ENCODE assay signal across 16 cellular contexts in the genomic region with DNA sequence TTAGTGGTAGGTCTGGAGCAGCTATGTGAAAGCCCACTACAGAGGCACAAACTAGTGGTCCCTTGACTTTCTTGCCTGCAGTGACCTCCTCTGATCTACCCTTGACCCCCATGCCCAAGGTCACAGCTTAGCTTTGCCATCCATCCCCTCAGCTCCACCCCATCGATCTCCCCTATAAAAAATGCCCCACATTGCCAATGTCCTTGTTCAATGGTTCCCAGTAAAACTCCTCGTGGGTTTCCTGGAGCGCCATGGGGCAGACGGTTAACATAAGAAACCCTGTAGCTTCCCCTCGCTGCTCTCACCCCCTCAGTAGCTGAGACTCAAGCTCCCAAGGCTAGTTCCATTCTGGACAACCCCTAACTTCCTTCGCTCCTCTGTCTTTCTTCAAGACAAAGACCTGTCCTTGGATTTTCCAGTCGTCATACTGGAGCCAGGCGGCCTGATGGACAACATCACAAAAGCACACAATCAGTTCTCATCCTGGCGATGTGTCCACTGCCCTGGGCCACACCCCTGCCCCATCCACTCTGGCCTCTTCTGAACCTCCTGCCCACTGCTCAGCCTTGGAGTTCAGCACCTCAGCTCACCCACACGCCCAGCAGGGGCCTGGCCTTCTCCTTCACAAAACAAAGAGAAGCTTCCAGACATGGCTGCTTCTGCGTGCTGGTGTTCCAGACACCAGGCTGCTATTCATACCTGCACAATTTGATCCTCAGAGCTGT.
DNase-seq lines count a peak whose midpoint lies in the region; ATAC-seq, FAIRE-seq and TF ChIP-seq lines count a peak whose summit lies in the region.
"Had no signal": no experiment of that assay in that cellular context is flagged by ENCODE, and none has a peak within 500 bp of the region (broad histone marks: within the 10 kb centered on the region; RNA-seq: fewer than 3 reads in every experiment).

No MANE protein-coding gene starts in this region.

- TF ChIP-seq POLR2A in right lobe of liver (IDR thresholded peaks at IDR 0.05): no peak

- no peak overlapping the region for H2BK15ac ChIP-seq in neuronal stem cell (ENCODE audit: low read length)

- peak overlapping the region; percentile 13 for H3K27ac Mint-ChIP-seq in activated naive CD4-positive, alpha-beta T cell treated with anti-CD3 and anti-CD28 coated beads for 36 hours
- H3K27ac Mint-ChIP-seq: CD14-positive monocyte; CD8-positive, alpha-beta T cell had no signal

- no peak overlapping the region for H3K14ac ChIP-seq in neuronal stem cell (ENCODE audit: low read length)

- ATAC-seq in left lobe of liver (no peak), right lobe of liver (no peak)
- ATAC-seq: CD8-positive, alpha-beta T cell had no signal

- H3K79me1 ChIP-seq in neuronal stem cell (ENCODE audit: low read depth, low read length): no peaks in the 10 kb centered on the region

- no peak overlapping the region for H2AK5ac ChIP-seq in neuronal stem cell (ENCODE audit: low read depth, low read length)

- H3K9me3 ChIP-seq in neuronal stem cell (replicated peaks in 1 of 2; ENCODE audit: control insufficient read depth in 2 of 2, insufficient read depth in 1 of 2, low read depth in 1 of 2, low read length in 2 of 2) (no peaks in the 10 kb centered on the region), right lobe of liver (no peaks in the 10 kb centered on the region)
- H3K9me3 ChIP-seq: BLaER1, HAP-1 had no signal

- H3K27me3 ChIP-seq in neuronal stem cell (ENCODE audit: control insufficient read depth in 3 of 3, insufficient read depth in 3 of 3, low read depth in 1 of 3, low read length in 3 of 3) (no peaks in the 10 kb centered on the region), right lobe of liver (no peaks in the 10 kb centered on the region)
- H3K27me3 ChIP-seq: BLaER1 had no signal

- H3K23ac ChIP-seq in neuronal stem cell (ENCODE audit: low read depth, low read length, poor library complexity): no peak overlapping the region

- no peak overlapping the region for H3K4me2 ChIP-seq in neuronal stem cell (ENCODE audit: insufficient read depth, low read length, poor library complexity, severe bottlenecking)
- H3K4me2 ChIP-seq: BLaER1 had no signal

- H2BK5ac ChIP-seq in neuronal stem cell (ENCODE audit: low read length): peak overlapping the region; percentile 19

- H3K4ac ChIP-seq in neuronal stem cell (ENCODE audit: low read length): no peak overlapping the region

- H3K9me3 Mint-ChIP-seq in activated naive CD4-positive, alpha-beta T cell treated with anti-CD3 and anti-CD28 coated beads for 36 hours: no peaks in the 10 kb centered on the region
- H3K9me3 Mint-ChIP-seq: CD8-positive, alpha-beta T cell had no signal

- H4K91ac ChIP-seq in neuronal stem cell (ENCODE audit: low read depth, low read length, poor library complexity): no peak overlapping the region

- H2BK120ac ChIP-seq in neuronal stem cell (ENCODE audit: low read depth, low read length): no peak overlapping the region

- H3K4me1 ChIP-seq in neuronal stem cell (ENCODE audit: control insufficient read depth in 2 of 2, insufficient read depth in 1 of 2, low read depth in 1 of 2, low read length in 2 of 2) (no peaks in the 10 kb centered on the region), right lobe of liver (no peaks in the 10 kb centered on the region)
- H3K4me1 ChIP-seq: BLaER1, HAP-1 had no signal

- WGBS in neuronal stem cell (ENCODE audit: extremely low coverage in 2 of 2, insufficient read length in 2 of 2, insufficient replicate concordance in 1 of 2), 2 donors: no CpG with 5 or more reads among the region's 11 CpGs
- WGBS in right lobe of liver (ENCODE audit: insufficient coverage, low coverage, low lambda C conversion rate, missing lambda C conversion rate): 63% methylated on average over 10 of the region's 11 CpGs

- no peak for DNase-seq in activated naive CD4-positive, alpha-beta T cell treated with anti-CD3 and anti-CD28 coated beads for 36 hours
- DNase-seq in activated naive CD4-positive, alpha-beta T cell (lab: John Stamatoyannopoulos, UW): no peak
- peak; percentile 33 for DNase-seq in left lobe of liver (ENCODE audit: low spot score)
- DNase-seq in neuronal stem cell (ENCODE audit: low spot score): no peak
- no peak for DNase-seq in right lobe of liver
- DNase-seq in stimulated activated CD4-positive, alpha-beta T cell treated with anti-CD3 and anti-CD28 coated beads, Interleukin-4, amount 100 ng/mL, for 24 hours: no peak
- DNase-seq in RCC 7860 (ENCODE audit: low spot score): no peak
- DNase-seq: 8988T; Calu3; CD8-positive, alpha-beta T cell; DMS79 treated with DMSO at 0.1 percent for 48 hours; GF-D8; GOT3 had no signal

- H3K4me3 Mint-ChIP-seq in activated naive CD4-positive, alpha-beta T cell treated with anti-CD3 and anti-CD28 coated beads for 36 hours: no peak overlapping the region
- H3K4me3 Mint-ChIP-seq: CD14-positive monocyte; CD8-positive, alpha-beta T cell had no signal

- intact Hi-C loops in activated naive CD4-positive, alpha-beta T cell treated with anti-CD3 and anti-CD28 coated beads for 36 hours (cut with micrococcal nuclease): no loop called here
- intact Hi-C loops in right lobe of liver (cut with DNase I): no loop called here

- no peak for FAIRE-seq in RCC 7860 (lab: Jason Lieb, UNC)

- H3K4me3 ChIP-seq in neuronal stem cell (ENCODE audit: low read length in 2 of 2): no peak overlapping the region
- H3K4me3 ChIP-seq in right lobe of liver: no peak overlapping the region
- H3K4me3 ChIP-seq: BLaER1, HAP-1 had no signal

- CTCF ChIA-PET in activated naive CD4-positive, alpha-beta T cell treated with anti-CD3 and anti-CD28 coated beads for 36 hours (lab: Charles Lee): interaction anchor here (0.7 kb wide), 1 partner anchor 17 kb away, joined by 3 read pairs; no protein-coding TSS in a partner anchor

- no peak overlapping the region for H3K27ac ChIP-seq in neuronal stem cell (replicated peaks; ENCODE audit: low read length)
- H3K27ac ChIP-seq in right lobe of liver: no peak overlapping the region
- H3K27ac ChIP-seq: BLaER1 had no signal

- no peak for TF ChIP-seq CTCF in right lobe of liver (IDR thresholded peaks at IDR 0.05)

- no peak overlapping the region for H2BK12ac ChIP-seq in neuronal stem cell (ENCODE audit: low read length)

- no peak overlapping the region for H3K9ac ChIP-seq in neuronal stem cell (ENCODE audit: low read depth, low read length, poor library complexity)
- H3K9ac ChIP-seq: BLaER1 had no signal

- H3K36me3 ChIP-seq in neuronal stem cell (replicated peaks in 1 of 2; ENCODE audit: control insufficient read depth in 2 of 2, insufficient read depth in 2 of 2, low read length in 2 of 2) (no peaks in the 10 kb centered on the region), right lobe of liver (no peaks in the 10 kb centered on the region)
- H3K36me3 ChIP-seq: BLaER1, HAP-1 had no signal

- no peaks in the 10 kb centered on the region for H3K36me3 Mint-ChIP-seq in activated naive CD4-positive, alpha-beta T cell treated with anti-CD3 and anti-CD28 coated beads for 36 hours (ENCODE audit: low read depth)
- H3K36me3 Mint-ChIP-seq: CD14-positive monocyte; CD8-positive, alpha-beta T cell had no signal

- no peaks in the 10 kb centered on the region for H3K4me1 Mint-ChIP-seq in activated naive CD4-positive, alpha-beta T cell treated with anti-CD3 and anti-CD28 coated beads for 36 hours (ENCODE audit: low read depth)
- H3K4me1 Mint-ChIP-seq: CD14-positive monocyte had no signal

- H3K18ac ChIP-seq in neuronal stem cell (ENCODE audit: low read length): peak overlapping the region; percentile 48

- H4K8ac ChIP-seq in neuronal stem cell (ENCODE audit: low read depth, low read length): no peak overlapping the region

- H2AFZ ChIP-seq in neuronal stem cell (ENCODE audit: low read length): no peak overlapping the region

- peaks cover 4% of the 10 kb centered on the region for H3K27me3 Mint-ChIP-seq in activated naive CD4-positive, alpha-beta T cell treated with anti-CD3 and anti-CD28 coated beads for 36 hours (ENCODE audit: low read depth)
